8 cellular contexts compared by ENCODE assay signal in genomic region chr17:56478836-56479447, GRCh38.
DNase-seq lines count a peak whose midpoint lies in the region; ATAC-seq, FAIRE-seq and TF ChIP-seq lines count a peak whose summit lies in the region.

No MANE protein-coding gene starts in this region.

- peak; percentile 21 for DNase-seq in CD1c-positive myeloid dendritic cell (ENCODE audit: extremely low spot score)
- no peak for DNase-seq in GM18507 (ENCODE audit: extremely low spot score, insufficient read length, low read depth)
- DNase-seq in OCI-LY7 (ENCODE audit: low spot score), result peak; percentile 21
- DNase-seq in fibroblast of pulmonary artery (ENCODE audit: low read depth), result peak; percentile 10
- DNase-seq in superior temporal gyrus (ENCODE audit: extremely low spot score), result peak; percentile 59

- H3K4me1 ChIP-seq in OCI-LY7 (ENCODE audit: insufficient read depth, low read length, poor library complexity, severe bottlenecking), result no peaks in the 10 kb centered on the region

- FAIRE-seq in GM18507 (lab: Jason Lieb, UNC), result peak; percentile 65

- no peaks in the 10 kb centered on the region for H3K36me3 ChIP-seq in OCI-LY7 (ENCODE audit: insufficient read depth, low read length)

- H3K4me3 ChIP-seq in OCI-LY7 (ENCODE audit: low read depth, low read length, poor library complexity, severe bottlenecking) (no peak overlapping the region), fibroblast of pulmonary artery (replicated peaks; ENCODE audit: low read depth, low read length) (no peak overlapping the region)

- no peak for ATAC-seq in GM18858 (IDR thresholded peaks at IDR 0.05; ENCODE audit: unreplicated experiment)
- ATAC-seq in HG02840 (IDR thresholded peaks at IDR 0.05; ENCODE audit: low FRiP score, unreplicated experiment), result no peak
- ATAC-seq in HG03354 (IDR thresholded peaks at IDR 0.05; ENCODE audit: poor library complexity, severe bottlenecking, unreplicated experiment), result no peak

- H3K4me2 ChIP-seq in OCI-LY7 (ENCODE audit: low read length), result no peak overlapping the region

- POLR2A ChIA-PET in OCI-LY7 (lab: Charles Lee), result no interaction called here

- H3K27ac ChIP-seq in OCI-LY7 (ENCODE audit: low read depth, low read length, poor library complexity, severe bottlenecking), result no peak overlapping the region

- no TSS peak for BruUV-seq in OCI-LY7 (replicated peaks; lab: Mats Ljungman, UMichigan)

- H3K9me3 ChIP-seq in OCI-LY7 (ENCODE audit: low read length), result no peaks in the 10 kb centered on the region

- no peaks in the 10 kb centered on the region for H3K9me2 ChIP-seq in OCI-LY7 (ENCODE audit: insufficient read depth, low read length)

- TF ChIP-seq CTCF in OCI-LY7 (conservative IDR thresholded peaks at IDR 0.05; ENCODE audit: low read length), result peak; percentile 80
- peak; percentile 27 for TF ChIP-seq CTCF in fibroblast of pulmonary artery (IDR thresholded peaks at IDR 0.05; ENCODE audit: low read length, missing control alignments)

- H2AFZ ChIP-seq in OCI-LY7 (ENCODE audit: low read length), result no peak overlapping the region

- no peaks in the 10 kb centered on the region for H4K20me1 ChIP-seq in OCI-LY7 (ENCODE audit: insufficient read depth, low read length)

- CTCF ChIA-PET in OCI-LY7 (lab: Charles Lee; ENCODE audit: unreplicated experiment), result no interaction called here

- intact Hi-C loops in OCI-LY7 (cut with micrococcal nuclease; ENCODE audit: unreplicated experiment), result no loop called here

- H3K79me2 ChIP-seq in OCI-LY7 (ENCODE audit: insufficient read depth, low read depth, low read length), result no peaks in the 10 kb centered on the region
